Comparison of ENCODE assay signal across 8 cellular contexts in genomic region chr1:185317034-185317885, GRCh38. TPM values are rescaled to one million over a fixed set of nuclear protein-coding genes. Genes with fewer than 3 reads are reported as not detected.
DNase-seq lines count a peak whose midpoint lies in the region; ATAC-seq and TF ChIP-seq lines count a peak whose summit lies in the region.

Gene IVNS1ABP (minus strand): TSS chr1:185317243. CDS start chr1:185309493, 7,750 bp downstream.

- no peaks in the 10 kb centered on the region for H3F3A ChIP-seq in SK-N-SH (replicated peaks; ENCODE audit: insufficient read depth)

- peaks cover 37% of the 10 kb centered on the region for H4K20me1 ChIP-seq in SK-N-SH (ENCODE audit: insufficient read depth)

- DNase-seq in GM10266 (ENCODE audit: extremely low spot score) (peak; percentile 96), NCI-H1048 (lab: John Stamatoyannopoulos, UW) (peak; percentile 99), SK-N-SH (peak; percentile 96), glomerular endothelial cell (ENCODE audit: extremely low read depth, low read depth, low spot score) (peak; percentile 54), omental fat pad (ENCODE audit: low spot score) (peak; percentile 77), testis (peak; percentile 97)

- peak within 1 kb of the TSS; percentile 95 for H2AFZ ChIP-seq in SK-N-SH (ENCODE audit: low read depth)

- H3K4me3 ChIP-seq in SK-N-SH (ENCODE audit: low read depth in 2 of 2, low read length in 1 of 2) = peak within 1 kb of the TSS; percentile 92 to 98
- peak within 1 kb of the TSS; percentile 92 to 97 for H3K4me3 ChIP-seq in testis

- H3K9me2 ChIP-seq in SK-N-SH = no peaks in the 10 kb centered on the region

- peak within 1 kb of the TSS; percentile 99 for H3K9ac ChIP-seq in SK-N-SH

- H3K27ac Mint-ChIP-seq in activated naive CD4-positive, alpha-beta T cell treated with anti-CD3 and anti-CD28 coated beads, Interleukin-2, amount 50 U/mL, for 24 hours = peak within 1 kb of the TSS; percentile 97

- H3K4me1 Mint-ChIP-seq in activated naive CD4-positive, alpha-beta T cell treated with anti-CD3 and anti-CD28 coated beads, Interleukin-2, amount 50 U/mL, for 24 hours = peaks cover 54% of the 10 kb centered on the region

- peaks cover 19 to 26% of the 10 kb centered on the region in 2 experiments for H3K4me1 ChIP-seq in SK-N-SH (ENCODE audit: control insufficient read depth in 1 of 2, insufficient read depth in 2 of 2, low read depth in 1 of 2, low read length in 1 of 2)
- peaks cover 23% of the 10 kb centered on the region for H3K4me1 ChIP-seq in testis

- TF ChIP-seq RAD21 in SK-N-SH (IDR thresholded peaks at IDR 0.05; ENCODE audit: low read length) = peak; percentile 42; the same call in 1 of the 2 replicates

- peak; percentile 72 for ATAC-seq in HG02588 (IDR thresholded peaks at IDR 0.05; ENCODE audit: unreplicated experiment)
- ATAC-seq in omental fat pad (ENCODE audit: low FRiP score) = peak; percentile 93

- H3K79me2 ChIP-seq in SK-N-SH (ENCODE audit: insufficient read depth) = peaks cover 47% of the 10 kb centered on the region

- H3K9me3 ChIP-seq in SK-N-SH (no peaks in the 10 kb centered on the region), testis (no peaks in the 10 kb centered on the region)

- WGBS in SK-N-SH (ENCODE audit: low lambda C conversion rate) = 3% methylated on average over 48 of the region's 80 CpGs
- WGBS in testis, 2 donors = 0% methylated on average over 52 to 78 of the region's 80 CpGs

- H3K4me2 ChIP-seq in SK-N-SH = peak within 1 kb of the TSS; percentile 82

- H3K4me3 Mint-ChIP-seq in activated naive CD4-positive, alpha-beta T cell treated with anti-CD3 and anti-CD28 coated beads, Interleukin-2, amount 50 U/mL, for 24 hours = peak within 1 kb of the TSS; percentile 97

- POLR2A ChIA-PET in SK-N-SH (lab: Yijun Ruan, JAX) = interaction anchor here (0.6 to 2.4 kb wide), 4 partner anchors 59 to 279 kb away, joined by 3 to 8 read pairs (median 3); no protein-coding TSS in a partner anchor

- no peaks in the 10 kb centered on the region for H3K27me3 Mint-ChIP-seq in activated naive CD4-positive, alpha-beta T cell treated with anti-CD3 and anti-CD28 coated beads, Interleukin-2, amount 50 U/mL, for 24 hours

- intact Hi-C loops in testis (cut with DNase I; ENCODE audit: low total_unique reads) = no loop called here

- no peak for TF ChIP-seq EP300 in SK-N-SH (IDR thresholded peaks at IDR 0.05; ENCODE audit: borderline replicate concordance in 1 of 2, low read depth in 1 of 2, low read length in 1 of 2)

- peaks cover 0 to 4% of the 10 kb centered on the region in 2 experiments for H3K36me3 ChIP-seq in SK-N-SH (replicated peaks in 1 of 2; ENCODE audit: control insufficient read depth in 1 of 2, insufficient read depth in 2 of 2, low read length in 1 of 2)
- H3K36me3 ChIP-seq in testis (ENCODE audit: low read depth, missing control alignments) = no peaks in the 10 kb centered on the region

- CTCF ChIA-PET in SK-N-SH (lab: Yijun Ruan, JAX) = interaction anchor here (0.7 to 2.4 kb wide), 5 partner anchors 78 to 363 kb away, joined by 3 to 7 read pairs (median 3); no protein-coding TSS in a partner anchor

- TF ChIP-seq CTCF in GM10266 (IDR thresholded peaks at IDR 0.05; ENCODE audit: control insufficient read depth, insufficient read depth, low read depth, missing control alignments) (peak; percentile 76), SK-N-SH (IDR thresholded peaks at IDR 0.05) (peak; percentile 36), omental fat pad (IDR thresholded peaks at IDR 0.05) (no peak), testis (IDR thresholded peaks at IDR 0.05) (peak; percentile 8 to 21 (median 10))

- H3K9me3 Mint-ChIP-seq in activated naive CD4-positive, alpha-beta T cell treated with anti-CD3 and anti-CD28 coated beads, Interleukin-2, amount 50 U/mL, for 24 hours = no peaks in the 10 kb centered on the region

- no peaks in the 10 kb centered on the region for H3K27me3 ChIP-seq in SK-N-SH (ENCODE audit: insufficient read depth)
- no peaks in the 10 kb centered on the region for H3K27me3 ChIP-seq in testis

- peaks cover 1% of the 10 kb centered on the region for H3K36me3 Mint-ChIP-seq in activated naive CD4-positive, alpha-beta T cell treated with anti-CD3 and anti-CD28 coated beads, Interleukin-2, amount 50 U/mL, for 24 hours

- peak; percentile 54 for TF ChIP-seq POLR2A in testis (IDR thresholded peaks at IDR 0.05)

- peak within 1 kb of the TSS; percentile 95 for H3K27ac ChIP-seq in SK-N-SH (ENCODE audit: low read depth in 2 of 2, low read length in 1 of 2)
- peak within 1 kb of the TSS; percentile 86 to 92 for H3K27ac ChIP-seq in testis

TF ChIP-seq in SK-N-SH, 30 proteins besides CTCF, POLR2A, EP300 and RAD21 (continues in another document):
- TF ChIP-seq MXI1 (IDR thresholded peaks at IDR 0.05; ENCODE audit: low read depth, low read length) (peak; percentile 92), FOSL2 (IDR thresholded peaks at IDR 0.05; ENCODE audit: borderline replicate concordance, low read depth) (no peak; the same call in 1 of the 2 replicates), GATA2 (CRISPR knock-in tag; IDR thresholded peaks at IDR 0.05) (peak; percentile 70), FOXJ3 (CRISPR knock-in tag; IDR thresholded peaks at IDR 0.05) (no peak), RXRA (IDR thresholded peaks at IDR 0.05; ENCODE audit: borderline replicate concordance, low read depth) (no peak), TEAD4 (IDR thresholded peaks at IDR 0.05; ENCODE audit: borderline replicate concordance, insufficient read depth) (no peak), YY1 (IDR thresholded peaks at IDR 0.05; ENCODE audit: low read depth) (no peak), NFIC (IDR thresholded peaks at IDR 0.05; ENCODE audit: borderline replicate concordance) (no peak), POLR2AphosphoS5 (IDR thresholded peaks at IDR 0.05; ENCODE audit: low read depth, low read length) (peak; percentile 90), PBX3 (IDR thresholded peaks at IDR 0.05) (no peak), EZH2phosphoT487 (IDR thresholded peaks at IDR 0.05; ENCODE audit: borderline replicate concordance, low read depth) (no peak), RFX5 (IDR thresholded peaks at IDR 0.05; ENCODE audit: low read length) (no peak)
- TF ChIP-seq, protein P1, sequence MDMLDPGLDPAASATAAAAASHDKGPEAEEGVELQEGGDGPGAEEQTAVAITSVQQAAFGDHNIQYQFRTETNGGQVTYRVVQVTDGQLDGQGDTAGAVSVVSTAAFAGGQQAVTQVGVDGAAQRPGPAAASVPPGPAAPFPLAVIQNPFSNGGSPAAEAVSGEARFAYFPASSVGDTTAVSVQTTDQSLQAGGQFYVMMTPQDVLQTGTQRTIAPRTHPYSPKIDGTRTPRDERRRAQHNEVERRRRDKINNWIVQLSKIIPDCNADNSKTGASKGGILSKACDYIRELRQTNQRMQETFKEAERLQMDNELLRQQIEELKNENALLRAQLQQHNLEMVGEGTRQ (IDR thresholded peaks at IDR 0.05; ENCODE audit: borderline replicate concordance, low read depth, low read length) = no peak; the same call in 1 of the 2 replicates
- TF ChIP-seq, protein P2, sequence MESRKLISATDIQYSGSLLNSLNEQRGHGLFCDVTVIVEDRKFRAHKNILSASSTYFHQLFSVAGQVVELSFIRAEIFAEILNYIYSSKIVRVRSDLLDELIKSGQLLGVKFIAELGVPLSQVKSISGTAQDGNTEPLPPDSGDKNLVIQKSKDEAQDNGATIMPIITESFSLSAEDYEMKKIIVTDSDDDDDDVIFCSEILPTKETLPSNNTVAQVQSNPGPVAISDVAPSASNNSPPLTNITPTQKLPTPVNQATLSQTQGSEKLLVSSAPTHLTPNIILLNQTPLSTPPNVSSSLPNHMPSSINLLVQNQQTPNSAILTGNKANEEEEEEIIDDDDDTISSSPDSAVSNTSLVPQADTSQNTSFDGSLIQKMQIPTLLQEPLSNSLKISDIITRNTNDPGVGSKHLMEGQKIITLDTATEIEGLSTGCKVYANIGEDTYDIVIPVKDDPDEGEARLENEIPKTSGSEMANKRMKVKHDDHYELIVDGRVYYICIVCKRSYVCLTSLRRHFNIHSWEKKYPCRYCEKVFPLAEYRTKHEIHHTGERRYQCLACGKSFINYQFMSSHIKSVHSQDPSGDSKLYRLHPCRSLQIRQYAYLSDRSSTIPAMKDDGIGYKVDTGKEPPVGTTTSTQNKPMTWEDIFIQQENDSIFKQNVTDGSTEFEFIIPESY (IDR thresholded peaks at IDR 0.05; ENCODE audit: borderline replicate concordance, low read depth) = no peak

RNA-seq across cellular contexts. Expression of gene IVNS1ABP, which starts in this region (rescaled TPM):
- polyA plus RNA-seq in SK-N-SH (2012; rRNA removed) (24.5 and 31.5 TPM in 2 replicates), testis (ENCODE audit: insufficient read depth, low read depth, low replicate concordance) (58.9 TPM)
- 24.5 and 29.6 TPM in 2 replicates for polyA plus RNA-seq in SK-N-SH (2012; cell fraction: cytosol; rRNA removed)
- polyA plus RNA-seq in SK-N-SH (2012; cell fraction: nucleus; rRNA removed) = 72.1 and 91.2 TPM in 2 replicates
- total RNA-seq in glomerular endothelial cell (32.5 and 45.9 TPM in 2 replicates), omental fat pad (100 to 1,000 TPM in 2 of 4 donors, 10 to 100 TPM in 2; 68.5 to 152 (median 99.2) TPM), testis (10 to 100 TPM; 78.3 to 94.6 TPM)

Comparison
In these comparisons a context has a peak if more than half of its experiments do, and no peak if none do; other contexts are left out.
1. Peak in every context shown above with its lines: DNase-seq, ATAC-seq, H3K4me3 ChIP-seq and H3K27ac ChIP-seq.
2. CTCF ChIP-seq: peak in GM10266 (single experiment), SK-N-SH (single experiment) and testis (3 of 3); none in omental fat pad (0 of 3).